In the genomic region with DNA sequence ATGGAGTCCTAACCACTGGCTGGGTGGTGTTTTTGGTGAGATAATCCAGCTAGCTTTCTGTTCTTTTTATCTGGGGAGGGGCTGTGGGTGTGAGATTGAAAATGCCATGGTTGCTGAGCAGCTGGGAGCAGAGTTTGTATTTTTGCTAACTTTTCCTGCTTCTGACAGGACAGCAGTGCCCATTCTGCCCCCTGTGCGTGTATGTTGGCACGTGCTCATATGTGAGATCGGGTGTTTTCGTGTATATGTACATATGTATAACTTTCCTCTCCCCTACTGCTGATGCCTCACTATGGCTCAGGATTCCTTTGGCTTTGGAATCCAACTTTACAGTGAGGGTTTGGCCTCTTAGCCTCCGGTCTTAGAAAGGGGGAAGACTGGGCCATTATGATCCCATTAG, we compare ENCODE assay signal across 2 cellular contexts.
TF ChIP-seq lines count a peak whose summit lies in the region.

No MANE protein-coding gene starts in this region.

TF ChIP-seq in liver, 16 proteins besides CTCF, POLR2A, EP300 and RAD21 (continued from another document):
- TF ChIP-seq EGR1 (IDR thresholded peaks at IDR 0.05; ENCODE audit: low read depth in 2 of 2) (no peak), GABPA (IDR thresholded peaks at IDR 0.05 in 1 of 2, conservative IDR thresholded peaks at IDR 0.05 in 1 of 2) (no peak), HNF4G (IDR thresholded peaks at IDR 0.05) (no peak), ZBTB33 (IDR thresholded peaks at IDR 0.05) (no peak), RXRA (IDR thresholded peaks at IDR 0.05) (no peak), JUND (IDR thresholded peaks at IDR 0.05) (no peak), TAF1 (conservative IDR thresholded peaks at IDR 0.05) (no peak), FOXA1 (IDR thresholded peaks at IDR 0.05) (no peak), YY1 (IDR thresholded peaks at IDR 0.05) (no peak), SP1 (IDR thresholded peaks at IDR 0.05) (no peak)
- TF ChIP-seq, protein P1, sequence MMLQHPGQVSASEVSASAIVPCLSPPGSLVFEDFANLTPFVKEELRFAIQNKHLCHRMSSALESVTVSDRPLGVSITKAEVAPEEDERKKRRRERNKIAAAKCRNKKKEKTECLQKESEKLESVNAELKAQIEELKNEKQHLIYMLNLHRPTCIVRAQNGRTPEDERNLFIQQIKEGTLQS (IDR thresholded peaks at IDR 0.05) = no peak
- TF ChIP-seq, protein P2, sequence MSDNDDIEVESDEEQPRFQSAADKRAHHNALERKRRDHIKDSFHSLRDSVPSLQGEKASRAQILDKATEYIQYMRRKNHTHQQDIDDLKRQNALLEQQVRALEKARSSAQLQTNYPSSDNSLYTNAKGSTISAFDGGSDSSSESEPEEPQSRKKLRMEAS (IDR thresholded peaks at IDR 0.05) = no peak
- TF ChIP-seq, protein P3, sequence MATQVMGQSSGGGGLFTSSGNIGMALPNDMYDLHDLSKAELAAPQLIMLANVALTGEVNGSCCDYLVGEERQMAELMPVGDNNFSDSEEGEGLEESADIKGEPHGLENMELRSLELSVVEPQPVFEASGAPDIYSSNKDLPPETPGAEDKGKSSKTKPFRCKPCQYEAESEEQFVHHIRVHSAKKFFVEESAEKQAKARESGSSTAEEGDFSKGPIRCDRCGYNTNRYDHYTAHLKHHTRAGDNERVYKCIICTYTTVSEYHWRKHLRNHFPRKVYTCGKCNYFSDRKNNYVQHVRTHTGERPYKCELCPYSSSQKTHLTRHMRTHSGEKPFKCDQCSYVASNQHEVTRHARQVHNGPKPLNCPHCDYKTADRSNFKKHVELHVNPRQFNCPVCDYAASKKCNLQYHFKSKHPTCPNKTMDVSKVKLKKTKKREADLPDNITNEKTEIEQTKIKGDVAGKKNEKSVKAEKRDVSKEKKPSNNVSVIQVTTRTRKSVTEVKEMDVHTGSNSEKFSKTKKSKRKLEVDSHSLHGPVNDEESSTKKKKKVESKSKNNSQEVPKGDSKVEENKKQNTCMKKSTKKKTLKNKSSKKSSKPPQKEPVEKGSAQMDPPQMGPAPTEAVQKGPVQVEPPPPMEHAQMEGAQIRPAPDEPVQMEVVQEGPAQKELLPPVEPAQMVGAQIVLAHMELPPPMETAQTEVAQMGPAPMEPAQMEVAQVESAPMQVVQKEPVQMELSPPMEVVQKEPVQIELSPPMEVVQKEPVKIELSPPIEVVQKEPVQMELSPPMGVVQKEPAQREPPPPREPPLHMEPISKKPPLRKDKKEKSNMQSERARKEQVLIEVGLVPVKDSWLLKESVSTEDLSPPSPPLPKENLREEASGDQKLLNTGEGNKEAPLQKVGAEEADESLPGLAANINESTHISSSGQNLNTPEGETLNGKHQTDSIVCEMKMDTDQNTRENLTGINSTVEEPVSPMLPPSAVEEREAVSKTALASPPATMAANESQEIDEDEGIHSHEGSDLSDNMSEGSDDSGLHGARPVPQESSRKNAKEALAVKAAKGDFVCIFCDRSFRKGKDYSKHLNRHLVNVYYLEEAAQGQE (IDR thresholded peaks at IDR 0.05) = no peak

TF ChIP-seq in HepG2, 621 proteins besides CTCF, POLR2A, EP300 and RAD21 (continued from another document):
- no peak for TF ChIP-seq SMAD3 (CRISPR knock-in tag; IDR thresholded peaks at IDR 0.05)
- no peak for TF ChIP-seq ZBED4 (CRISPR knock-in tag; IDR thresholded peaks at IDR 0.05; ENCODE audit: borderline replicate concordance)
- TF ChIP-seq NFATC3 (CRISPR knock-in tag; IDR thresholded peaks at IDR 0.05) = no peak
- no peak for TF ChIP-seq CEBPB (IDR thresholded peaks at IDR 0.05; ENCODE audit: borderline replicate concordance, low read depth, low read length)
- no peak for TF ChIP-seq TBX2 (CRISPR knock-in tag; IDR thresholded peaks at IDR 0.05; ENCODE audit: borderline replicate concordance)
- no peak for TF ChIP-seq BCLAF1 (IDR thresholded peaks at IDR 0.05)
- TF ChIP-seq RELA (CRISPR knock-in tag; IDR thresholded peaks at IDR 0.05) = no peak
- no peak for TF ChIP-seq ZNF549 (CRISPR knock-in tag; IDR thresholded peaks at IDR 0.05)
- TF ChIP-seq GATAD1 (CRISPR knock-in tag; IDR thresholded peaks at IDR 0.05) = no peak
- TF ChIP-seq, protein P4, sequence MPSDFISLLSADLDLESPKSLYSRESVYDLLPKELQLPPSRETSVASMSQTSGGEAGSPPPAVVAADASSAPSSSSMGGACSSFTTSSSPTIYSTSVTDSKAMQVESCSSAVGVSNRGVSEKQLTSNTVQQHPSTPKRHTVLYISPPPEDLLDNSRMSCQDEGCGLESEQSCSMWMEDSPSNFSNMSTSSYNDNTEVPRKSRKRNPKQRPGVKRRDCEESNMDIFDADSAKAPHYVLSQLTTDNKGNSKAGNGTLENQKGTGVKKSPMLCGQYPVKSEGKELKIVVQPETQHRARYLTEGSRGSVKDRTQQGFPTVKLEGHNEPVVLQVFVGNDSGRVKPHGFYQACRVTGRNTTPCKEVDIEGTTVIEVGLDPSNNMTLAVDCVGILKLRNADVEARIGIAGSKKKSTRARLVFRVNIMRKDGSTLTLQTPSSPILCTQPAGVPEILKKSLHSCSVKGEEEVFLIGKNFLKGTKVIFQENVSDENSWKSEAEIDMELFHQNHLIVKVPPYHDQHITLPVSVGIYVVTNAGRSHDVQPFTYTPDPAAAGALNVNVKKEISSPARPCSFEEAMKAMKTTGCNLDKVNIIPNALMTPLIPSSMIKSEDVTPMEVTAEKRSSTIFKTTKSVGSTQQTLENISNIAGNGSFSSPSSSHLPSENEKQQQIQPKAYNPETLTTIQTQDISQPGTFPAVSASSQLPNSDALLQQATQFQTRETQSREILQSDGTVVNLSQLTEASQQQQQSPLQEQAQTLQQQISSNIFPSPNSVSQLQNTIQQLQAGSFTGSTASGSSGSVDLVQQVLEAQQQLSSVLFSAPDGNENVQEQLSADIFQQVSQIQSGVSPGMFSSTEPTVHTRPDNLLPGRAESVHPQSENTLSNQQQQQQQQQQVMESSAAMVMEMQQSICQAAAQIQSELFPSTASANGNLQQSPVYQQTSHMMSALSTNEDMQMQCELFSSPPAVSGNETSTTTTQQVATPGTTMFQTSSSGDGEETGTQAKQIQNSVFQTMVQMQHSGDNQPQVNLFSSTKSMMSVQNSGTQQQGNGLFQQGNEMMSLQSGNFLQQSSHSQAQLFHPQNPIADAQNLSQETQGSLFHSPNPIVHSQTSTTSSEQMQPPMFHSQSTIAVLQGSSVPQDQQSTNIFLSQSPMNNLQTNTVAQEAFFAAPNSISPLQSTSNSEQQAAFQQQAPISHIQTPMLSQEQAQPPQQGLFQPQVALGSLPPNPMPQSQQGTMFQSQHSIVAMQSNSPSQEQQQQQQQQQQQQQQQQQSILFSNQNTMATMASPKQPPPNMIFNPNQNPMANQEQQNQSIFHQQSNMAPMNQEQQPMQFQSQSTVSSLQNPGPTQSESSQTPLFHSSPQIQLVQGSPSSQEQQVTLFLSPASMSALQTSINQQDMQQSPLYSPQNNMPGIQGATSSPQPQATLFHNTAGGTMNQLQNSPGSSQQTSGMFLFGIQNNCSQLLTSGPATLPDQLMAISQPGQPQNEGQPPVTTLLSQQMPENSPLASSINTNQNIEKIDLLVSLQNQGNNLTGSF (CRISPR knock-in tag; IDR thresholded peaks at IDR 0.05) = no peak
- TF ChIP-seq, protein P5, sequence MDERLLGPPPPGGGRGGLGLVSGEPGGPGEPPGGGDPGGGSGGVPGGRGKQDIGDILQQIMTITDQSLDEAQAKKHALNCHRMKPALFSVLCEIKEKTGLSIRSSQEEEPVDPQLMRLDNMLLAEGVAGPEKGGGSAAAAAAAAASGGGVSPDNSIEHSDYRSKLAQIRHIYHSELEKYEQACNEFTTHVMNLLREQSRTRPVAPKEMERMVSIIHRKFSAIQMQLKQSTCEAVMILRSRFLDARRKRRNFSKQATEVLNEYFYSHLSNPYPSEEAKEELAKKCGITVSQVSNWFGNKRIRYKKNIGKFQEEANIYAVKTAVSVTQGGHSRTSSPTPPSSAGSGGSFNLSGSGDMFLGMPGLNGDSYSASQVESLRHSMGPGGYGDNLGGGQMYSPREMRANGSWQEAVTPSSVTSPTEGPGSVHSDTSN (CRISPR knock-in tag; IDR thresholded peaks at IDR 0.05) = no peak
- TF ChIP-seq ZSCAN5A (CRISPR knock-in tag; IDR thresholded peaks at IDR 0.05; ENCODE audit: borderline replicate concordance) = no peak
- TF ChIP-seq DBP (CRISPR knock-in tag; IDR thresholded peaks at IDR 0.05; ENCODE audit: not compliant biosample characterization) = no peak
